Comparison of ENCODE assay signal across 9 cellular contexts in genomic region chr7:149670288-149670687, GRCh38.
DNase-seq lines count a peak whose midpoint lies in the region; ATAC-seq lines count a peak whose summit lies in the region.
"Had no signal": no experiment of that assay in that cellular context is flagged by ENCODE, and none has a peak within 500 bp of the region (broad histone marks: within the 10 kb centered on the region; RNA-seq: fewer than 3 reads in every experiment).

No MANE protein-coding gene starts in this region.

- peaks cover 42 to 44% of the 10 kb centered on the region in 2 donors for H3K27me3 Mint-ChIP-seq in natural killer cell treated with Interleukin-12 subunit alpha and Interleukin-12 subunit beta and Interleukin-15 and Interleukin-18, amount 100 ng/mL, for 72 hours

- H3K4me1 Mint-ChIP-seq in natural killer cell treated with Interleukin-12 subunit alpha and Interleukin-12 subunit beta and Interleukin-15 and Interleukin-18, amount 100 ng/mL, for 72 hours (ENCODE audit: low read depth in 2 of 2), result no peaks in the 10 kb centered on the region

- H3K9me3 Mint-ChIP-seq in natural killer cell treated with Interleukin-12 subunit alpha and Interleukin-12 subunit beta and Interleukin-15 and Interleukin-18, amount 100 ng/mL, for 72 hours, result no peaks in the 10 kb centered on the region

- H3K36me3 Mint-ChIP-seq in natural killer cell treated with Interleukin-12 subunit alpha and Interleukin-12 subunit beta and Interleukin-15 and Interleukin-18, amount 100 ng/mL, for 72 hours, result no peaks in the 10 kb centered on the region

- H3K4me3 Mint-ChIP-seq in natural killer cell treated with Interleukin-12 subunit alpha and Interleukin-12 subunit beta and Interleukin-15 and Interleukin-18, amount 100 ng/mL, for 72 hours, result no peak overlapping the region

- no peak overlapping the region for H3K27ac Mint-ChIP-seq in natural killer cell treated with Interleukin-12 subunit alpha and Interleukin-12 subunit beta and Interleukin-15 and Interleukin-18, amount 100 ng/mL, for 72 hours

- DNase-seq in A172 (ENCODE audit: low spot score) (peak; percentile 18), LHCN-M2 (ENCODE audit: low read depth) (peak; percentile 69), anterior cingulate cortex (lab: John Stamatoyannopoulos, UW) (peak in 38 of 58 donors; percentile 4 to 73 (median 31)), inferior parietal cortex (ENCODE audit: extremely low spot score) (peak; percentile 70), UCSD-AML1 (lab: John Stamatoyannopoulos, UW; ENCODE audit: unreplicated experiment) (no peak), epidermal melanocyte (ENCODE audit: insufficient read length, low spot score) (no peak), GOT3 (lab: John Stamatoyannopoulos, UW) (no peak)
- no peak for DNase-seq in natural killer cell treated with Interleukin-12 subunit alpha and Interleukin-12 subunit beta and Interleukin-15 and Interleukin-18, amount 100 ng/mL, for 72 hours (ENCODE audit: low spot score)
- DNase-seq: activated CD4-positive, alpha-beta T cell treated with anti-CD3 and anti-CD28 coated beads, Interleukin-2, amount 50 U/mL, for 48 hours had no signal

- no peak for ATAC-seq in natural killer cell treated with Interleukin-12 subunit alpha and Interleukin-12 subunit beta and Interleukin-15 and Interleukin-18, amount 100 ng/mL, for 72 hours

Comparison
In these comparisons a context has a peak if more than half of its experiments do, and no peak if none do; other contexts are left out.
1. DNase-seq: peak in A172 (single experiment), LHCN-M2 (single experiment), anterior cingulate cortex (38 of 58) and inferior parietal cortex (single experiment); none in UCSD-AML1 (single experiment), epidermal melanocyte (single experiment), natural killer cell treated with Interleukin-12 subunit alpha and Interleukin-12 subunit beta and Interleukin-15 and Interleukin-18, amount 100 ng/mL, for 72 hours (single experiment) and GOT3 (single experiment).